In genomic region chr19:56248736-56249338, GRCh38 we compare ENCODE assay signal across 1 cellular context.
TF ChIP-seq lines count a peak whose summit lies in the region.
"Not testable (repeated sequence)": the region's sequence is repeated elsewhere in the genome, so short reads cannot be mapped to it uniquely, and the experiment has no call there.

No MANE protein-coding gene starts in this region.

TF ChIP-seq in K562, 482 proteins besides CTCF, POLR2A, EP300 and RAD21:
- TF ChIP-seq FOSL1 (tag; conservative IDR thresholded peaks at IDR 0.05) (peak; percentile 20; the same call in 1 of the 2 replicates), DMBX1 (CRISPR knock-in tag; IDR thresholded peaks at IDR 0.05; ENCODE audit: borderline replicate concordance) (peak; percentile 55; the same call in 1 of the 2 replicates), MEF2A (IDR thresholded peaks at IDR 0.05; ENCODE audit: control insufficient read depth, low read depth, low read length) (peak; percentile 98), LCOR (CRISPR knock-in tag; IDR thresholded peaks at IDR 0.05) (peak; percentile 59), NFIC (IDR thresholded peaks at IDR 0.05) (peak; percentile 78), CTBP1 (IDR thresholded peaks at IDR 0.05; ENCODE audit: borderline replicate concordance) (peak; percentile 73; the same call in 1 of the 2 replicates), STAT5A (IDR thresholded peaks at IDR 0.05; ENCODE audit: borderline replicate concordance, low read length) (peak; percentile 45; the same call in 1 of the 2 replicates), SOX6 (IDR thresholded peaks at IDR 0.05) (peak; percentile 32; the same call in 1 of the 2 replicates), MTA2 (IDR thresholded peaks at IDR 0.05; ENCODE audit: low read depth) (peak; percentile 68), SMARCC2 (IDR thresholded peaks at IDR 0.05; ENCODE audit: low read depth) (0 out of 2 replicates have a peak, but pooled peaks have one; percentile 55), ZBTB34 (CRISPR knock-in tag; IDR thresholded peaks at IDR 0.05) (peak; percentile 54; the same call in 1 of the 2 replicates), THRB (CRISPR knock-in tag; conservative IDR thresholded peaks at IDR 0.05) (0 out of 2 replicates have a peak, but pooled peaks have one; percentile 8), TCF3 (CRISPR knock-in tag; IDR thresholded peaks at IDR 0.05) (peak; percentile 94), MAZ (CRISPR knock-in tag; conservative IDR thresholded peaks at IDR 0.05 in 1 of 2, IDR thresholded peaks at IDR 0.05 in 1 of 2) (0 out of 4 replicates have a peak, but pooled peaks of 1 of the 2 experiments have one; percentile 48), POLR2AphosphoS5 (IDR thresholded peaks at IDR 0.05; ENCODE audit: control insufficient read depth, insufficient read depth, low read depth, low read length) (peak; percentile 67), EHMT2 (IDR thresholded peaks at IDR 0.05) (0 out of 2 replicates have a peak, but pooled peaks have one; percentile 26), ZKSCAN8 (CRISPR knock-in tag; IDR thresholded peaks at IDR 0.05) (peak; percentile 83; the same call in 1 of the 2 replicates), SMARCA4 (IDR thresholded peaks at IDR 0.05) (peak; percentile 76), ZNF584 (CRISPR knock-in tag; IDR thresholded peaks at IDR 0.05; ENCODE audit: low read depth) (peak; percentile 33; the same call in 1 of the 2 replicates), TBL1XR1 (IDR thresholded peaks at IDR 0.05; ENCODE audit: low read length in 2 of 2) (peak in 1 of 2 experiments; percentile 76; a peak in 2 of 4 replicates), CBFA2T3 (IDR thresholded peaks at IDR 0.05) (peak; percentile 93), ARID1B (IDR thresholded peaks at IDR 0.05) (peak; percentile 91), TEAD4 (IDR thresholded peaks at IDR 0.05; ENCODE audit: low read length) (peak; percentile 90), ZBTB11 (CRISPR knock-in tag; IDR thresholded peaks at IDR 0.05) (peak in 1 of 3 experiments; percentile 60; a peak in 1 of 6 replicates), KDM1A (IDR thresholded peaks at IDR 0.05) (peak; percentile 78 to 85), ZEB2 (IDR thresholded peaks at IDR 0.05) (0 out of 2 replicates have a peak, but pooled peaks have one; percentile 37), VEZF1 (CRISPR knock-in tag; IDR thresholded peaks at IDR 0.05) (peak; percentile 93), ZBTB17 (CRISPR knock-in tag; IDR thresholded peaks at IDR 0.05) (peak; percentile 93), TAL1 (IDR thresholded peaks at IDR 0.05) (peak; percentile 87), HDAC2 (IDR thresholded peaks at IDR 0.05) (peak; percentile 75), HDAC1 (IDR thresholded peaks at IDR 0.05) (0 out of 4 replicates have a peak, but pooled peaks of 1 of the 2 experiments have one; percentile 31), SP1 (CRISPR knock-in tag; IDR thresholded peaks at IDR 0.05) (peak; percentile 55; the same call in 1 of the 2 replicates), NCOR1 (IDR thresholded peaks at IDR 0.05) (peak; percentile 89), MLLT1 (IDR thresholded peaks at IDR 0.05) (peak in 1 of 2 experiments; percentile 89; a peak in 2 of 4 replicates), CXXC5 (CRISPR knock-in tag; IDR thresholded peaks at IDR 0.05) (0 out of 2 replicates have a peak, but pooled peaks have one; percentile 17), MEF2D (tag; conservative IDR thresholded peaks at IDR 0.05; ENCODE audit: low read depth) (peak; percentile 96), KLF16 (IDR thresholded peaks at IDR 0.05) (peak; percentile 87), SMARCE1 (IDR thresholded peaks at IDR 0.05) (0 out of 2 replicates have a peak, but pooled peaks have one; percentile 34), TRIM24 (IDR thresholded peaks at IDR 0.05) (peak; percentile 83 to 87), CEBPB (tag; IDR thresholded peaks at IDR 0.05) (peak; percentile 43), CBFA2T2 (conservative IDR thresholded peaks at IDR 0.05) (peak; percentile 89), ZFX (CRISPR knock-in tag; IDR thresholded peaks at IDR 0.05) (peak; percentile 45; the same call in 1 of the 2 replicates), MNT (conservative IDR thresholded peaks at IDR 0.05) (0 out of 4 replicates have a peak, but pooled peaks of 1 of the 2 experiments have one; percentile 35), HMBOX1 (IDR thresholded peaks at IDR 0.05) (peak; percentile 95), GATA2 (CRISPR knock-in tag; IDR thresholded peaks at IDR 0.05) (peak; percentile 60; the same call in 1 of the 2 replicates), HDAC3 (IDR thresholded peaks at IDR 0.05; ENCODE audit: borderline replicate concordance, partially characterized antibody) (peak; percentile 75), PML (IDR thresholded peaks at IDR 0.05; ENCODE audit: low read length) (peak; percentile 67), DPF2 (IDR thresholded peaks at IDR 0.05) (peak; percentile 79), PRDM10 (IDR thresholded peaks at IDR 0.05; ENCODE audit: partially characterized antibody) (peak; percentile 16), TEAD1 (CRISPR knock-in tag; IDR thresholded peaks at IDR 0.05) (peak; percentile 33 to 57; a peak in 1 of 4 replicates), FOXM1 (IDR thresholded peaks at IDR 0.05; ENCODE audit: low read depth) (peak; percentile 65; the same call in 1 of the 2 replicates), SMAD4 (CRISPR knock-in tag; conservative IDR thresholded peaks at IDR 0.05) (peak; percentile 69), LEF1 (IDR thresholded peaks at IDR 0.05) (peak; percentile 45; the same call in 1 of the 2 replicates), MBD2 (IDR thresholded peaks at IDR 0.05; ENCODE audit: borderline replicate concordance, low read depth) (0 out of 2 replicates have a peak, but pooled peaks have one; percentile 36), ETV5 (CRISPR knock-in tag; IDR thresholded peaks at IDR 0.05; ENCODE audit: low read depth) (peak; percentile 82)
- TF ChIP-seq TEAD4 (CRISPR knock-in tag; IDR thresholded peaks at IDR 0.05; ENCODE audit: borderline replicate concordance); FOXM1 (CRISPR knock-in tag; IDR thresholded peaks at IDR 0.05; ENCODE audit: low read depth): not testable (repeated sequence)
